Comparison of ENCODE assay signal across 16 cellular contexts in genomic region chr4:24799544-24800272, GRCh38. TPM values are rescaled to one million over a fixed set of nuclear protein-coding genes. Genes with fewer than 3 reads are reported as not detected.
A peak's percentile ranks its signal among the peaks of the same experiment; 100 is the strongest.
DNase-seq lines count a peak whose midpoint lies in the region; ATAC-seq and TF ChIP-seq lines count a peak whose summit lies in the region.
"Had no signal": no experiment of that assay in that cellular context is flagged by ENCODE, and none has a peak within 500 bp of the region (broad histone marks: within the 10 kb centered on the region; RNA-seq: fewer than 3 reads in every experiment).

No MANE protein-coding gene starts in this region.

- H3K36me3 ChIP-seq in heart left ventricle = no peaks in the 10 kb centered on the region
- no peaks in the 10 kb centered on the region for H3K36me3 ChIP-seq in esophagus squamous epithelium
- no peaks in the 10 kb centered on the region for H3K36me3 ChIP-seq in tibial nerve
- H3K36me3 ChIP-seq: SJSA1 had no signal

- H3K4me3 ChIP-seq in heart left ventricle (peak overlapping the region in 10 of 12 donors; percentile 1 to 50 (median 34)), esophagus squamous epithelium (peak overlapping the region; percentile 9 to 55 (median 32)), tibial nerve (peak overlapping the region; percentile 25 to 51 (median 44))
- H3K4me3 ChIP-seq: SJSA1 had no signal

- H3K9me3 ChIP-seq in heart left ventricle (no peaks in the 10 kb centered on the region), esophagus squamous epithelium (no peaks in the 10 kb centered on the region), tibial nerve (no peaks in the 10 kb centered on the region)
- H3K9me3 ChIP-seq: SJSA1 had no signal

- POLR2A ChIA-PET in activated CD4-positive, alpha-beta T cell treated with anti-CD3 and anti-CD28 coated beads for 36 hours (lab: Charles Lee) = no interaction called here

- WGBS in heart left ventricle, 4 donors = 27 to 35% (median 30%) methylated on average over 52 to 102 of the region's 102 CpGs
- WGBS in esophagus squamous epithelium, 2 donors = 18 to 47% methylated on average over 16 to 25 of the region's 102 CpGs
- WGBS in tibial nerve, 2 donors = 50 to 51% methylated on average over 32 to 51 of the region's 102 CpGs

- ATAC-seq in heart left ventricle = no peak
- ATAC-seq in GM21423 (IDR thresholded peaks at IDR 0.05; ENCODE audit: unreplicated experiment) = no peak
- no peak for ATAC-seq in activated CD4-positive, alpha-beta T cell treated with anti-CD3 and anti-CD28 coated beads for 36 hours
- ATAC-seq: esophagus mucosa; HCT116; naive thymus-derived CD4-positive, alpha-beta T cell had no signal

- CTCF ChIA-PET in activated CD4-positive, alpha-beta T cell treated with anti-CD3 and anti-CD28 coated beads for 36 hours (lab: Charles Lee) = no interaction called here

- intact Hi-C loops in heart left ventricle (cut with DNase I) (loop anchor here in 3 of 10 donors (5.0 to 10.0 kb wide), 2 partner anchors 113 to 215 kb away; partner anchors contain the start of genes DHX15 (in 3 of the 3) and CCDC149 (in 1 of the 3)), cardiac septum (cut with DNase I) (loop anchor here (5.0 to 10.0 kb wide), 3 partner anchors 113 to 327 kb away; partner anchors contain the start of genes CCDC149 and DHX15), esophagus squamous epithelium (cut with DNase I) (no loop called here)
- intact Hi-C loops in activated CD4-positive, alpha-beta T cell treated with anti-CD3 and anti-CD28 coated beads for 36 hours (cut with DNase I, micrococcal nuclease) = no loop called here

- TF ChIP-seq EP300 in tibial nerve (IDR thresholded peaks at IDR 0.05) = no peak

- H3K4me3 Mint-ChIP-seq in nephron progenitor cell = peak overlapping the region; percentile 82
- H3K4me3 Mint-ChIP-seq in activated CD4-positive, alpha-beta T cell treated with anti-CD3 and anti-CD28 coated beads for 36 hours = no peak overlapping the region
- H3K4me3 Mint-ChIP-seq: central memory CD8-positive, alpha-beta T cell; naive thymus-derived CD4-positive, alpha-beta T cell had no signal

- H3K27me3 ChIP-seq in heart left ventricle (peaks cover 0 to 21% (median 6%) of the 10 kb centered on the region in 9 donors), esophagus squamous epithelium (peaks cover 0 to 34% (median 0%) of the 10 kb centered on the region in 4 donors), tibial nerve (peaks cover 0 to 3% of the 10 kb centered on the region in 2 donors)
- H3K27me3 ChIP-seq: SJSA1 had no signal

- TF ChIP-seq CTCF in heart left ventricle (IDR thresholded peaks at IDR 0.05) = no peak
- no peak for TF ChIP-seq CTCF in esophagus squamous epithelium (IDR thresholded peaks at IDR 0.05)
- TF ChIP-seq CTCF in nephron progenitor cell (IDR thresholded peaks at IDR 0.05) = no peak
- TF ChIP-seq CTCF in tibial nerve (IDR thresholded peaks at IDR 0.05) = no peak

- no peak overlapping the region for H3K27ac Mint-ChIP-seq in nephron progenitor cell
- H3K27ac Mint-ChIP-seq in activated CD4-positive, alpha-beta T cell treated with anti-CD3 and anti-CD28 coated beads for 36 hours = no peak overlapping the region
- H3K27ac Mint-ChIP-seq: naive thymus-derived CD4-positive, alpha-beta T cell had no signal

- H3K4me1 Mint-ChIP-seq in nephron progenitor cell = peaks cover 23% of the 10 kb centered on the region
- no peaks in the 10 kb centered on the region for H3K4me1 Mint-ChIP-seq in activated CD4-positive, alpha-beta T cell treated with anti-CD3 and anti-CD28 coated beads for 36 hours

- H3K4me1 ChIP-seq in heart left ventricle (peaks cover 0 to 45% (median 25%) of the 10 kb centered on the region in 12 donors), esophagus squamous epithelium (peaks cover 3 to 64% (median 9%) of the 10 kb centered on the region in 3 donors), tibial nerve (peaks cover 0 to 61% (median 11%) of the 10 kb centered on the region in 4 donors)

- no peak for DNase-seq in heart left ventricle
- DNase-seq in cardiac septum (ENCODE audit: low spot score) = no peak
- DNase-seq in esophagus squamous epithelium (lab: John Stamatoyannopoulos, UW) = no peak
- peak; percentile 51 for DNase-seq in nephron progenitor cell
- DNase-seq in tibial nerve (ENCODE audit: low spot score in 2 of 2) = no peak
- DNase-seq in activated naive CD4-positive, alpha-beta T cell treated with anti-CD3 and anti-CD28 coated beads, Interleukin-2, amount 50 U/mL, for 16 hours = no peak
- DNase-seq in activated CD4-positive, alpha-beta T cell treated with anti-CD3 and anti-CD28 coated beads for 36 hours = no peak
- DNase-seq: activated naive CD4-positive, alpha-beta T cell; GF-D8; naive thymus-derived CD4-positive, alpha-beta T cell; NCI-H2107 had no signal

- H3K9me3 Mint-ChIP-seq in nephron progenitor cell = peaks cover 4% of the 10 kb centered on the region
- no peaks in the 10 kb centered on the region for H3K9me3 Mint-ChIP-seq in activated CD4-positive, alpha-beta T cell treated with anti-CD3 and anti-CD28 coated beads for 36 hours (ENCODE audit: low read depth)

- peaks cover 74% of the 10 kb centered on the region for H3K27me3 Mint-ChIP-seq in nephron progenitor cell (ENCODE audit: low read depth, poor library complexity)
- H3K27me3 Mint-ChIP-seq in activated CD4-positive, alpha-beta T cell treated with anti-CD3 and anti-CD28 coated beads for 36 hours = peaks cover 39% of the 10 kb centered on the region

- peak overlapping the region in 1 of 12 donors; percentile 62 for H3K27ac ChIP-seq in heart left ventricle
- H3K27ac ChIP-seq in esophagus squamous epithelium = peak overlapping the region in 2 of 4 donors; percentile 64 to 75
- H3K27ac ChIP-seq in tibial nerve = peak overlapping the region; percentile 19 to 76 (median 67)
- H3K27ac ChIP-seq: SJSA1 had no signal

- H3K36me3 Mint-ChIP-seq in nephron progenitor cell (ENCODE audit: low read depth) = no peaks in the 10 kb centered on the region
- H3K36me3 Mint-ChIP-seq in activated CD4-positive, alpha-beta T cell treated with anti-CD3 and anti-CD28 coated beads for 36 hours (ENCODE audit: low read depth) = no peaks in the 10 kb centered on the region

- TF ChIP-seq POLR2A in heart left ventricle (IDR thresholded peaks at IDR 0.05) (no peak), esophagus squamous epithelium (IDR thresholded peaks at IDR 0.05) (no peak), tibial nerve (IDR thresholded peaks at IDR 0.05) (no peak)

RNA-seq across cellular contexts. Expression of gene SOD3, which starts 4.3 kb away (rescaled TPM):
- total RNA-seq in heart left ventricle = 100 to 1,000 TPM in 1 of 9 donors, 10 to 100 TPM in 8; 17.0 to 110 (median 43.0) TPM
- polyA plus RNA-seq in heart left ventricle = 10 to 100 TPM; 11.7 to 15.0 TPM
- 115 TPM for total RNA-seq in cardiac septum
- 100 to 1,000 TPM in 1 of 4 donors, 10 to 100 TPM in 2, 1 to 10 TPM in 1; 5.0 to 120 (median 25.2) TPM for total RNA-seq in esophagus squamous epithelium
- total RNA-seq in tibial nerve = 100 to 1,000 TPM; 208 to 359 (median 326) TPM
- total RNA-seq in activated CD4-positive, alpha-beta T cell treated with anti-CD3 and anti-CD28 coated beads for 36 hours = not detected
- total RNA-seq: naive thymus-derived CD4-positive, alpha-beta T cell had no signal
- polyA plus RNA-seq: naive thymus-derived CD4-positive, alpha-beta T cell had no signal

Comparison
In these comparisons a context has a peak if more than half of its experiments do, and no peak if none do; other contexts are left out.
1. RNA of gene SOD3, which starts 4.3 kb away (total RNA-seq): 208 to 359 TPM in tibial nerve, 115 TPM in cardiac septum (single experiment), 17.0 to 110 TPM in heart left ventricle and 5.0 to 120 TPM in esophagus squamous epithelium; not detected in activated CD4-positive, alpha-beta T cell treated with anti-CD3 and anti-CD28 coated beads for 36 hours; every median in the first group is over 4 times any median in the second.
2. Peak in every context shown above with its lines, with median percentiles within 50 percentile points of each other: H3K4me3 ChIP-seq.